ENCODE assay signal across 23 cellular contexts in genomic region chr7:34622771-34623250, GRCh38. TPM values are rescaled to one million over a fixed set of nuclear protein-coding genes. Genes with fewer than 3 reads are reported as not detected.
DNase-seq lines count a peak whose midpoint lies in the region; ATAC-seq and TF ChIP-seq lines count a peak whose summit lies in the region.
"Had no signal": no experiment of that assay in that cellular context is flagged by ENCODE, and none has a peak within 500 bp of the region (broad histone marks: within the 10 kb centered on the region; RNA-seq: fewer than 3 reads in every experiment).

No MANE protein-coding gene starts in this region.

- no peaks in the 10 kb centered on the region for H3K36me3 ChIP-seq in endodermal cell (ENCODE audit: control insufficient read depth, insufficient read depth, low read length)

- H3K9ac ChIP-seq in endodermal cell (ENCODE audit: extremely low read depth, low read length, poor library complexity, severe bottlenecking): no peak overlapping the region

- H3K9me3 ChIP-seq in endodermal cell (ENCODE audit: control insufficient read depth, low read length): no peaks in the 10 kb centered on the region
- H3K9me3 ChIP-seq: A549, Caco-2 had no signal

- no peaks in the 10 kb centered on the region for H3K9me3 Mint-ChIP-seq in endodermal cell
- H3K9me3 Mint-ChIP-seq: CD4-positive, alpha-beta T cell had no signal

- ATAC-seq in GM18519 (IDR thresholded peaks at IDR 0.05; ENCODE audit: low FRiP score, unreplicated experiment): no peak
- ATAC-seq: A549, HCT116 had no signal

- no peaks in the 10 kb centered on the region for H3K27me3 ChIP-seq in endodermal cell (ENCODE audit: control insufficient read depth, insufficient read depth, low read length, poor library complexity, severe bottlenecking)

- no peak overlapping the region for H3K4me3 Mint-ChIP-seq in endodermal cell
- H3K4me3 Mint-ChIP-seq: CD4-positive, alpha-beta T cell; HFFc6 had no signal

- no peak overlapping the region for H3K27ac Mint-ChIP-seq in endodermal cell
- H3K27ac Mint-ChIP-seq: CD4-positive, alpha-beta T cell; HFFc6 had no signal

- H3K4me3 ChIP-seq in endodermal cell (ENCODE audit: low read length): no peak overlapping the region
- H3K4me3 ChIP-seq: A549 had no signal

- H3K27me3 Mint-ChIP-seq in endodermal cell (ENCODE audit: insufficient read depth): no peaks in the 10 kb centered on the region
- H3K27me3 Mint-ChIP-seq: CD4-positive, alpha-beta T cell had no signal

- peak in 2 of 3 experiments; percentile 44 to 85 for DNase-seq in NCI-H1417 (lab: John Stamatoyannopoulos, UW)
- no peak for DNase-seq in NCI-H1417 treated with DMSO at 0.1 percent for 48 hours (lab: John Stamatoyannopoulos, UW)
- peak; percentile 26 for DNase-seq in NCI-H345 treated with DMSO at 0.1 percent for 48 hours (lab: John Stamatoyannopoulos, UW; ENCODE audit: unreplicated experiment)
- DNase-seq in endodermal cell: no peak
- DNase-seq in pons (ENCODE audit: low spot score): peak; percentile 19
- DNase-seq in NCI-H2171 treated with DMSO at 0.1 percent for 48 hours (lab: John Stamatoyannopoulos, UW): no peak
- no peak for DNase-seq in NOMO-1 (lab: John Stamatoyannopoulos, UW; ENCODE audit: unreplicated experiment in 2 of 2)
- DNase-seq: AML-193; Caco-2; CD4-positive, alpha-beta T cell; DMS79 treated with DMSO at 0.1 percent for 48 hours; GF-D8; GOT3; H7; HFFc6 had no signal

- peak overlapping the region; percentile 67 for H3K27ac ChIP-seq in endodermal cell (ENCODE audit: low read depth, low read length)
- H3K27ac ChIP-seq: 22Rv1, A549, C4-2B, HL-60 had no signal

- no peaks in the 10 kb centered on the region for H3K36me3 Mint-ChIP-seq in endodermal cell (ENCODE audit: low read depth)

- H3K4me1 ChIP-seq in endodermal cell (ENCODE audit: control insufficient read depth, insufficient read depth, low read length): peaks cover 2% of the 10 kb centered on the region
- H3K4me1 ChIP-seq: A549, Caco-2 had no signal

- no peak for TF ChIP-seq CTCF in endodermal cell (conservative IDR thresholded peaks at IDR 0.05)

- no peaks in the 10 kb centered on the region for H3K4me1 Mint-ChIP-seq in endodermal cell

- 77 to 89% methylated on average over 4 of the region's 4 CpGs for WGBS in endodermal cell (ENCODE audit: insufficient coverage in 1 of 2, insufficient read length in 1 of 2), 2 experiments

RNA-seq across cellular contexts. Expression of gene NPSR1, which starts 35.2 kb away (rescaled TPM):
- total RNA-seq in endodermal cell: not detected
- polyA plus RNA-seq in endodermal cell (2013, experiment 1 of 2): not detected
- not detected for polyA plus RNA-seq in endodermal cell (2013, experiment 2 of 2)
- total RNA-seq: Caco-2; CD4-positive, alpha-beta T cell; H7; HFFc6; HT1080 had no signal
- polyA plus RNA-seq: A549, BJ had no signal

Comparison
In these comparisons a context has a peak if more than half of its experiments do, and no peak if none do; other contexts are left out.
1. DNase-seq: peak in NCI-H1417 (2 of 3), NCI-H345 treated with DMSO at 0.1 percent for 48 hours (single experiment) and pons (single experiment); none in NCI-H1417 treated with DMSO at 0.1 percent for 48 hours (single experiment), endodermal cell (single experiment), NCI-H2171 treated with DMSO at 0.1 percent for 48 hours (single experiment) and NOMO-1 (0 of 2).